19 cellular contexts compared by ENCODE assay signal in genomic region chr9:103430469-103430868, GRCh38.
"Had no signal": no experiment of that assay in that cellular context is flagged by ENCODE, and none has a peak within 500 bp of the region (broad histone marks: within the 10 kb centered on the region; RNA-seq: fewer than 3 reads in every experiment).

No MANE protein-coding gene starts in this region.

- H3K9ac ChIP-seq: KMS-11 had no signal

- DNase-seq: Kasumi-1, MM.1S, NCI-H1092 treated with DMSO at 0.1 percent for 48 hours, NCI-H1436, NCI-H187, NCI-H2029, NCI-H2081 treated with DMSO at 0.1 percent for 48 hours, NCI-H2171, NCI-H226, NCI-H446, NCI-H510A, NCI-H524 treated with DMSO at 0.1 percent for 48 hours, NCI-H69, NCI-H774, SHP77 had no signal

- H3K27ac ChIP-seq: HL-60, KMS-11, RWPE1 had no signal

- FAIRE-seq: HTR-8/SVneo had no signal
